8 cellular contexts compared by ENCODE assay signal in the genomic region with DNA sequence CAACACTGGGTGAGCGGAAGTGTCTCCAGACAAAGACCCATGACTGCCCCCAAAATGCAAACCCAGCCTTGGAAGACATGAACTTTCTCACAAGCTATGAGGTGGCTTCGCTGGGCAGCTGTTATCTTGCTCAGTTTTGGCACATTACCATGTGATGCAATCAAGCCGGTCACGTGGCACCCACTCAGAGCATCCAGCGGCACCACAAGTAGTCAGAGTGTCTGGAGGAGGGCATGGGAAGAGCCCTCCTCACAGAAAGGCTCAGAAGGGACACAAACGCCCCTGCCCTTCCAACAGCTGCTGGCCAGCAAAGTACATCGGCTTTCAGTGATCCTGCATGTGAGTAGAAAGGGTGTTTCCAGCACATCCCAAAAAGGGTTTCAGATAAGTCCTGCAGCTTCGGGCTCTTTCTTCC.
A peak's percentile ranks its signal among the peaks of the same experiment; 100 is the strongest.
DNase-seq lines count a peak whose midpoint lies in the region; ATAC-seq and TF ChIP-seq lines count a peak whose summit lies in the region.

No MANE protein-coding gene starts in this region.

- peak overlapping the region in 1 of 2 donors; percentile 10 for H3K27ac ChIP-seq in coronary artery

- DNase-seq in DMS 273 treated with DMSO at 0.1 percent for 48 hours (lab: John Stamatoyannopoulos, UW) (peak; percentile 61), NCI-H2196 (lab: John Stamatoyannopoulos, UW; ENCODE audit: unreplicated experiment) (peak; percentile 54), coronary artery (ENCODE audit: low spot score) (peak; percentile 90), occipital lobe (lab: John Stamatoyannopoulos, UW) (peak; percentile 24), NCI-H526 (lab: John Stamatoyannopoulos, UW) (no peak)
- DNase-seq in activated effector memory CD4-positive, alpha-beta T cell treated with anti-CD3 and anti-CD28 coated beads, Interleukin-2, amount 50 U/mL, for 16 hours, result no peak
- DNase-seq in activated CD4-positive, alpha-beta T cell treated with anti-CD3 and anti-CD28 coated beads, Interleukin-2, amount 50 U/mL, for 48 hours, result no peak

- ATAC-seq in GM21576 (IDR thresholded peaks at IDR 0.05; ENCODE audit: unreplicated experiment), result no peak

- TF ChIP-seq CTCF in coronary artery (IDR thresholded peaks at IDR 0.05), result no peak

- H3K4me3 ChIP-seq in coronary artery, result peak overlapping the region; percentile 39

Comparison
In these comparisons a context has a peak if more than half of its experiments do, and no peak if none do; other contexts are left out.
1. DNase-seq: peak in DMS 273 treated with DMSO at 0.1 percent for 48 hours (single experiment), NCI-H2196 (single experiment), coronary artery (single experiment) and occipital lobe (single experiment); none in activated effector memory CD4-positive, alpha-beta T cell treated with anti-CD3 and anti-CD28 coated beads, Interleukin-2, amount 50 U/mL, for 16 hours (single experiment), activated CD4-positive, alpha-beta T cell treated with anti-CD3 and anti-CD28 coated beads, Interleukin-2, amount 50 U/mL, for 48 hours (0 of 2) and NCI-H526 (0 of 2).